ENCODE assay signal across 1 cellular context in the genomic region with DNA sequence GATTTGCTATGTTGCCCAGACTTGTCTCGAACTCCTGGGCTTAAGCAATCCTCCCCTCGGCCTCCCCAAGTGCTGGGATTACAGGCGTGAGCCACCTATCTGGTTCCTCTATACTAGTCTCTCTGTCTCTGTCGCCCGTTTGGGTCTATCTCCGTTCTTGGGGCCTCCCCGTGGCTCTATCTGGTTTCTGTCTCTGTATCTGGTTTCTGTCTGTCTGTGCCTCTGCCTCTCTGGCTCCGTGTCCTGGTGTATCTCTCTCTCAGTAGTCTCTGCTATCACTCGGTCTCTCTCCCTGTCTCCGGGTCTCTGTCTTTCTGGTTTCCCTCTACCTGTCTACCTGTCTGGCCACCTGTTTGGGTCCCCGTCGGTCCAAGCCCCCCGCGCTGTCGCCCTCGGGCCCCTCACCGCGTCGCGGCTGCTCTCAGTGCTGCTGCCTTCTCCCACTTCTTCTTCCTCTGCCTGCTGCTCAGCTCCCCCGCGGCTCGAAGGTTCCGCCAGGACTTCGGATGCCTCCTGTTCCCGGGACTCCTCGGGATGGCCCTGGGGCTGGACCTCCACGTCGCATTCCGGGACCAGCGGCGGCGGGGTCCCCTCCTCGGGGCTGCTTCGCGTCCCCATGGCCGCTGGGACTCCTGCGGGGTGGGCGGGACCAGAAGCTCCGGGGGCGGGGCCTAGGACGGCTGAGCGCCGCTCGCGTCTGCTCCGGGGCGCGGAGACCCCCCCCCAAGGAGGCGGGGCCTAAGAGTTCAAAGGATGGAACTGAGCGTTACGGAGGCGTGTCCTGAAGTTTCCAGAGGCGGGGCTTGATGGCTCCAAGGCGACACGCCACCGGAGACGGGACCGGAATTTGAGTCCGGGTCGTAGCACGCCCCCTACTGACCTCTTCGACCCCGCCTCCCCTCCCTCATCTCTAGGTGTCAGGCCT.
TF ChIP-seq lines count a peak whose summit lies in the region.

No MANE protein-coding gene starts in this region.

TF ChIP-seq in HepG2, 621 proteins besides CTCF, POLR2A, EP300 and RAD21 (continued from another document and continues in another):
- TF ChIP-seq ZNF441 (CRISPR knock-in tag; IDR thresholded peaks at IDR 0.05; ENCODE audit: borderline replicate concordance) (peak; percentile 24; the same call in 1 of the 2 replicates), ZNF292 (CRISPR knock-in tag; IDR thresholded peaks at IDR 0.05; ENCODE audit: borderline replicate concordance, low read depth) (peak; percentile 14; the same call in 1 of the 2 replicates), ETV6 (CRISPR knock-in tag; conservative IDR thresholded peaks at IDR 0.05) (peak; percentile 71; the same call in 1 of the 2 replicates), STAG1 (CRISPR knock-in tag; IDR thresholded peaks at IDR 0.05) (peak; percentile 31), ZNF605 (CRISPR knock-in tag; IDR thresholded peaks at IDR 0.05) (no peak; the same call in 1 of the 2 replicates), ZNF274 (CRISPR knock-in tag; IDR thresholded peaks at IDR 0.05) (0 out of 2 replicates have a peak, but pooled peaks have one; percentile 54), NAIF1 (CRISPR knock-in tag; IDR thresholded peaks at IDR 0.05; ENCODE audit: borderline replicate concordance) (no peak), GTF2F1 (IDR thresholded peaks at IDR 0.05; ENCODE audit: low read length) (no peak), ATF7-NPFF (CRISPR knock-in tag; IDR thresholded peaks at IDR 0.05; ENCODE audit: low read depth) (0 out of 2 replicates have a peak, but pooled peaks have one; percentile 22), BRCA1 (CRISPR knock-in tag; IDR thresholded peaks at IDR 0.05) (no peak), MEF2D (CRISPR knock-in tag; IDR thresholded peaks at IDR 0.05) (no peak), THAP11 (CRISPR knock-in tag; IDR thresholded peaks at IDR 0.05) (no peak; the same call in none of the 2 replicates), RELA (CRISPR knock-in tag; IDR thresholded peaks at IDR 0.05) (no peak), ATF1 (CRISPR knock-in tag; IDR thresholded peaks at IDR 0.05) (no peak), TBX3 (IDR thresholded peaks at IDR 0.05; ENCODE audit: borderline replicate concordance) (no peak), HIVEP1 (CRISPR knock-in tag; IDR thresholded peaks at IDR 0.05) (no peak), ZNF816 (CRISPR knock-in tag; IDR thresholded peaks at IDR 0.05; ENCODE audit: borderline replicate concordance) (no peak), FOXO1 (CRISPR knock-in tag; IDR thresholded peaks at IDR 0.05) (no peak), TAF15 (IDR thresholded peaks at IDR 0.05; ENCODE audit: low read depth, low read length, poor library complexity, severe bottlenecking) (no peak), ZNF713 (CRISPR knock-in tag; IDR thresholded peaks at IDR 0.05) (no peak; the same call in 1 of the 2 replicates), ZKSCAN1 (IDR thresholded peaks at IDR 0.05; ENCODE audit: low read length) (no peak), CENPX (CRISPR knock-in tag; IDR thresholded peaks at IDR 0.05) (no peak), ZNF496 (CRISPR knock-in tag; IDR thresholded peaks at IDR 0.05; ENCODE audit: insufficient replicate concordance) (no peak), ATRX (CRISPR knock-in tag; IDR thresholded peaks at IDR 0.05; ENCODE audit: borderline replicate concordance) (no peak), SRSF1 (optimal IDR thresholded peaks at IDR 0.05; ENCODE audit: low read depth, low read length) (peak; percentile 13)
- TF ChIP-seq, protein P1, sequence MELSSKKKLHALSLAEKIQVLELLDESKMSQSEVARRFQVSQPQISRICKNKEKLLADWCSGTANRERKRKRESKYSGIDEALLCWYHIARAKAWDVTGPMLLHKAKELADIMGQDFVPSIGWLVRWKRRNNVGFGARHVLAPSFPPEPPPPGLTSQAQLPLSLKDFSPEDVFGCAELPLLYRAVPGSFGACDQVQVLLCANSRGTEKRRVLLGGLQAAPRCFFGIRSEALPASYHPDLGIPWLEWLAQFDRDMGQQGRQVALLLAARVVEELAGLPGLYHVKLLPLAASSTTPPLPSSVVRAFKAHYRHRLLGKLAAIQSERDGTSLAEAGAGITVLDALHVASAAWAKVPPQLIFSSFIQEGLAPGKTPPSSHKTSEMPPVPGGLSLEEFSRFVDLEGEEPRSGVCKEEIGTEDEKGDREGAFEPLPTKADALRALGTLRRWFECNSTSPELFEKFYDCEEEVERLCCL (CRISPR knock-in tag; IDR thresholded peaks at IDR 0.05; ENCODE audit: borderline replicate concordance) = no peak
- TF ChIP-seq, protein P2, sequence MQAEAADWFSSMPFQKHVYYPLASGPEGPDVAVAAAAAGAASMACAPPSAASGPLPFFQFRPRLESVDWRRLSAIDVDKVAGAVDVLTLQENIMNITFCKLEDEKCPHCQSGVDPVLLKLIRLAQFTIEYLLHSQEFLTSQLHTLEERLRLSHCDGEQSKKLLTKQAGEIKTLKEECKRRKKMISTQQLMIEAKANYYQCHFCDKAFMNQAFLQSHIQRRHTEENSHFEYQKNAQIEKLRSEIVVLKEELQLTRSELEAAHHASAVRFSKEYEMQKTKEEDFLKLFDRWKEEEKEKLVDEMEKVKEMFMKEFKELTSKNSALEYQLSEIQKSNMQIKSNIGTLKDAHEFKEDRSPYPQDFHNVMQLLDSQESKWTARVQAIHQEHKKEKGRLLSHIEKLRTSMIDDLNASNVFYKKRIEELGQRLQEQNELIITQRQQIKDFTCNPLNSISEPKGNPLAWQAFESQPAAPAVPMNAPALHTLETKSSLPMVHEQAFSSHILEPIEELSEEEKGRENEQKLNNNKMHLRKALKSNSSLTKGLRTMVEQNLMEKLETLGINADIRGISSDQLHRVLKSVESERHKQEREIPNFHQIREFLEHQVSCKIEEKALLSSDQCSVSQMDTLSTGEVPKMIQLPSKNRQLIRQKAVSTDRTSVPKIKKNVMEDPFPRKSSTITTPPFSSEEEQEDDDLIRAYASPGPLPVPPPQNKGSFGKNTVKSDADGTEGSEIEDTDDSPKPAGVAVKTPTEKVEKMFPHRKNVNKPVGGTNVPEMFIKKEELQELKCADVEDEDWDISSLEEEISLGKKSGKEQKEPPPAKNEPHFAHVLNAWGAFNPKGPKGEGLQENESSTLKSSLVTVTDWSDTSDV (CRISPR knock-in tag; IDR thresholded peaks at IDR 0.05) = no peak
- TF ChIP-seq, protein P3, sequence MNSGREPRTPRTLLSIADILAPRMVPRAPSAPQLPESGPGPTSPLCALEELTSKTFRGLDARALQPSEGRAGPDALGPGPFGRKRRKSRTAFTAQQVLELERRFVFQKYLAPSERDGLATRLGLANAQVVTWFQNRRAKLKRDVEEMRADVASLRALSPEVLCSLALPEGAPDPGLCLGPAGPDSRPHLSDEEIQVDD (CRISPR knock-in tag; IDR thresholded peaks at IDR 0.05; ENCODE audit: borderline replicate concordance) = no peak
- TF ChIP-seq, protein P4, sequence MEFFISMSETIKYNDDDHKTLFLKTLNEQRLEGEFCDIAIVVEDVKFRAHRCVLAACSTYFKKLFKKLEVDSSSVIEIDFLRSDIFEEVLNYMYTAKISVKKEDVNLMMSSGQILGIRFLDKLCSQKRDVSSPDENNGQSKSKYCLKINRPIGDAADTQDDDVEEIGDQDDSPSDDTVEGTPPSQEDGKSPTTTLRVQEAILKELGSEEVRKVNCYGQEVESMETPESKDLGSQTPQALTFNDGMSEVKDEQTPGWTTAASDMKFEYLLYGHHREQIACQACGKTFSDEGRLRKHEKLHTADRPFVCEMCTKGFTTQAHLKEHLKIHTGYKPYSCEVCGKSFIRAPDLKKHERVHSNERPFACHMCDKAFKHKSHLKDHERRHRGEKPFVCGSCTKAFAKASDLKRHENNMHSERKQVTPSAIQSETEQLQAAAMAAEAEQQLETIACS (CRISPR knock-in tag; IDR thresholded peaks at IDR 0.05) = no peak
- TF ChIP-seq, protein P5, sequence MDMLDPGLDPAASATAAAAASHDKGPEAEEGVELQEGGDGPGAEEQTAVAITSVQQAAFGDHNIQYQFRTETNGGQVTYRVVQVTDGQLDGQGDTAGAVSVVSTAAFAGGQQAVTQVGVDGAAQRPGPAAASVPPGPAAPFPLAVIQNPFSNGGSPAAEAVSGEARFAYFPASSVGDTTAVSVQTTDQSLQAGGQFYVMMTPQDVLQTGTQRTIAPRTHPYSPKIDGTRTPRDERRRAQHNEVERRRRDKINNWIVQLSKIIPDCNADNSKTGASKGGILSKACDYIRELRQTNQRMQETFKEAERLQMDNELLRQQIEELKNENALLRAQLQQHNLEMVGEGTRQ (IDR thresholded peaks at IDR 0.05; ENCODE audit: low read depth, low read length) = no peak
- TF ChIP-seq, protein P5 (CRISPR knock-in tag; IDR thresholded peaks at IDR 0.05; ENCODE audit: borderline replicate concordance) = no peak
- TF ChIP-seq, protein P6, sequence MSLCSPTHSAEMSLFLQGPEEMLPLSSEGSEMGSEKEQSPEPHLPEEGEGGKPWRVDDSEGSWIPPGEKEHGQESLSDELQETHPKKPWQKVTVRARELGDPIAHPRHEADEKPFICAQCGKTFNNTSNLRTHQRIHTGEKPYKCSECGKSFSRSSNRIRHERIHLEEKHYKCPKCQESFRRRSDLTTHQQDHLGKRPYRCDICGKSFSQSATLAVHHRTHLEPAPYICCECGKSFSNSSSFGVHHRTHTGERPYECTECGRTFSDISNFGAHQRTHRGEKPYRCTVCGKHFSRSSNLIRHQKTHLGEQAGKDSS (CRISPR knock-in tag; IDR thresholded peaks at IDR 0.05; ENCODE audit: borderline replicate concordance, low read depth) = 0 out of 2 replicates have a peak, but pooled peaks have one; percentile 15
- TF ChIP-seq, protein P7, sequence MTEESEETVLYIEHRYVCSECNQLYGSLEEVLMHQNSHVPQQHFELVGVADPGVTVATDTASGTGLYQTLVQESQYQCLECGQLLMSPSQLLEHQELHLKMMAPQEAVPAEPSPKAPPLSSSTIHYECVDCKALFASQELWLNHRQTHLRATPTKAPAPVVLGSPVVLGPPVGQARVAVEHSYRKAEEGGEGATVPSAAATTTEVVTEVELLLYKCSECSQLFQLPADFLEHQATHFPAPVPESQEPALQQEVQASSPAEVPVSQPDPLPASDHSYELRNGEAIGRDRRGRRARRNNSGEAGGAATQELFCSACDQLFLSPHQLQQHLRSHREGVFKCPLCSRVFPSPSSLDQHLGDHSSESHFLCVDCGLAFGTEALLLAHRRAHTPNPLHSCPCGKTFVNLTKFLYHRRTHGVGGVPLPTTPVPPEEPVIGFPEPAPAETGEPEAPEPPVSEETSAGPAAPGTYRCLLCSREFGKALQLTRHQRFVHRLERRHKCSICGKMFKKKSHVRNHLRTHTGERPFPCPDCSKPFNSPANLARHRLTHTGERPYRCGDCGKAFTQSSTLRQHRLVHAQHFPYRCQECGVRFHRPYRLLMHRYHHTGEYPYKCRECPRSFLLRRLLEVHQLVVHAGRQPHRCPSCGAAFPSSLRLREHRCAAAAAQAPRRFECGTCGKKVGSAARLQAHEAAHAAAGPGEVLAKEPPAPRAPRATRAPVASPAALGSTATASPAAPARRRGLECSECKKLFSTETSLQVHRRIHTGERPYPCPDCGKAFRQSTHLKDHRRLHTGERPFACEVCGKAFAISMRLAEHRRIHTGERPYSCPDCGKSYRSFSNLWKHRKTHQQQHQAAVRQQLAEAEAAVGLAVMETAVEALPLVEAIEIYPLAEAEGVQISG (CRISPR knock-in tag; IDR thresholded peaks at IDR 0.05) = peak; percentile 21; the same call in 1 of the 2 replicates
- TF ChIP-seq, protein P8, sequence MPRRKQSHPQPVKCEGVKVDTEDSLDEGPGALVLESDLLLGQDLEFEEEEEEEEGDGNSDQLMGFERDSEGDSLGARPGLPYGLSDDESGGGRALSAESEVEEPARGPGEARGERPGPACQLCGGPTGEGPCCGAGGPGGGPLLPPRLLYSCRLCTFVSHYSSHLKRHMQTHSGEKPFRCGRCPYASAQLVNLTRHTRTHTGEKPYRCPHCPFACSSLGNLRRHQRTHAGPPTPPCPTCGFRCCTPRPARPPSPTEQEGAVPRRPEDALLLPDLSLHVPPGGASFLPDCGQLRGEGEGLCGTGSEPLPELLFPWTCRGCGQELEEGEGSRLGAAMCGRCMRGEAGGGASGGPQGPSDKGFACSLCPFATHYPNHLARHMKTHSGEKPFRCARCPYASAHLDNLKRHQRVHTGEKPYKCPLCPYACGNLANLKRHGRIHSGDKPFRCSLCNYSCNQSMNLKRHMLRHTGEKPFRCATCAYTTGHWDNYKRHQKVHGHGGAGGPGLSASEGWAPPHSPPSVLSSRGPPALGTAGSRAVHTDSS (CRISPR knock-in tag; conservative IDR thresholded peaks at IDR 0.05) = no peak
- TF ChIP-seq, protein P9, sequence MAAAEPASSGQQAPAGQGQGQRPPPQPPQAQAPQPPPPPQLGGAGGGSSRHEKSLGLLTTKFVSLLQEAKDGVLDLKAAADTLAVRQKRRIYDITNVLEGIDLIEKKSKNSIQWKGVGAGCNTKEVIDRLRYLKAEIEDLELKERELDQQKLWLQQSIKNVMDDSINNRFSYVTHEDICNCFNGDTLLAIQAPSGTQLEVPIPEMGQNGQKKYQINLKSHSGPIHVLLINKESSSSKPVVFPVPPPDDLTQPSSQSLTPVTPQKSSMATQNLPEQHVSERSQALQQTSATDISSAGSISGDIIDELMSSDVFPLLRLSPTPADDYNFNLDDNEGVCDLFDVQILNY (CRISPR knock-in tag; conservative IDR thresholded peaks at IDR 0.05) = no peak
- TF ChIP-seq, protein P10, sequence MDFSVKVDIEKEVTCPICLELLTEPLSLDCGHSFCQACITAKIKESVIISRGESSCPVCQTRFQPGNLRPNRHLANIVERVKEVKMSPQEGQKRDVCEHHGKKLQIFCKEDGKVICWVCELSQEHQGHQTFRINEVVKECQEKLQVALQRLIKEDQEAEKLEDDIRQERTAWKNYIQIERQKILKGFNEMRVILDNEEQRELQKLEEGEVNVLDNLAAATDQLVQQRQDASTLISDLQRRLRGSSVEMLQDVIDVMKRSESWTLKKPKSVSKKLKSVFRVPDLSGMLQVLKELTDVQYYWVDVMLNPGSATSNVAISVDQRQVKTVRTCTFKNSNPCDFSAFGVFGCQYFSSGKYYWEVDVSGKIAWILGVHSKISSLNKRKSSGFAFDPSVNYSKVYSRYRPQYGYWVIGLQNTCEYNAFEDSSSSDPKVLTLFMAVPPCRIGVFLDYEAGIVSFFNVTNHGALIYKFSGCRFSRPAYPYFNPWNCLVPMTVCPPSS (IDR thresholded peaks at IDR 0.05) = no peak
